In the genomic region with DNA sequence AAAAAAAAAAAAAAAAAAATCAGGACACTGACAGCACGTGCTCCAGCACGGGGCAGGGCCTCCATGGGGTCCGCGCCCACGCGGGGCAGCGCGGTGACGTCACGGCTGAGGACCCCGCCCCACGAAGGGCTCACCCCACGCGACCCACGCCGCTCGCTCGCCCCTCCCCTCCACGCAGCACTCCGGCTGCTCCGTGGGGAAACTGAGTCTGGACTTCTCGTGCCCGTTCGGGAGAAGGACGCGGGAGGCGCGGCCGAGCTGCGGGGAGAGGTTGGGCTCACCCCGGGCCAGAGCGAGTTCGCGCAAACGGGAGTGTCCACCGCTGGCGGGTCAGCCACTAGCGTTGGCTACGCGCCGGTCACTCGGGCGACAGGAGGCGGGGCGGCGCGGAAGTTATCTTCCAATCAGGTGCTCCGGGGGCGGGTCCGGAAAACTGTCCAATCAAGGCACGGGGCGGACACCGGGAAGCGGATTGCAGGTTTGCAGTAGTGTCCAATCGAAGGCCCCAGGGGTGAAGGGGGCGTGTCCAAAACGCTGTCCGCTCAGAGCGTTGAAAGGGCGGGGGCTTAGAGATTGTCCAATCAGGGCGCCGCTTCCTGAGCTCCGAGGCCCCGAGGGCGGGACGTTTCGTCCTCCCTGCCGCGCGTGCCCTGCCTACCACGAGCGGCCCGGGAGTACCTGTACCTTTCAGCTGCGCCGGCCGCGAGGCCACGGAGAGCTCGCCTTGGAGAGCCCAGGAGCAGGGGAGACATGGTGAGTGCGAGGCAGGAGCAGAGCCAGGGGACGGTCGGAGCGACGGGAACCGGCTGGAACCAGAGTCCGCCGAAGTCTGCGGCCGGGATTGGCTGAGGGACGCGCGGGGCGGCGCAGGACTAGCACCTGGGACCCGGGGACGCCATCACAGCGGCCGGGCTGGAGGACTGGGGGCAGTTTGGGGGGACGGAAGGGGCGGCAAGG, we compare ENCODE assay signal across 8 cellular contexts. TPM values are rescaled to one million over a fixed set of nuclear protein-coding genes. Genes with fewer than 3 reads are reported as not detected.
DNase-seq lines count a peak whose midpoint lies in the region; ATAC-seq and TF ChIP-seq lines count a peak whose summit lies in the region.

A gene (plus strand): TSS at position 633 of the 957 bp plus-strand sequence. CDS start 118 bp downstream, at position 751.

- H3K4me1 Mint-ChIP-seq in activated CD4-positive, alpha-beta memory T cell treated with anti-CD3 and anti-CD28 coated beads, Interleukin-2, amount 10 ng/mL, durations not matched to agents 7 days and 5 days: peaks cover 16% of the 10 kb centered on the region

- H3K9me3 ChIP-seq in BLaER1 treated with 17β-estradiol and CSF1 and Interleukin-3, amounts not matched to agents 10 nM and 100 nM (replicated peaks in 1 of 11): peaks cover 32 to 47% (median 42%) of the 10 kb centered on the region in 11 experiments
- peaks cover 6 to 9% (median 8%) of the 10 kb centered on the region in 4 donors for H3K9me3 ChIP-seq in liver (ENCODE audit: control insufficient read depth in 4 of 4, low read length in 3 of 4)

- TF ChIP-seq RAD21 in liver (IDR thresholded peaks at IDR 0.05): no peak

- peak in 23 of 56 donors; percentile 2 to 45 (median 20) for TF ChIP-seq CTCF in dorsolateral prefrontal cortex (IDR thresholded peaks at IDR 0.05 in 54 of 56, conservative IDR thresholded peaks at IDR 0.05 in 2 of 56; ENCODE audit: low read depth in 1 of 56, partially characterized antibody in 56 of 56)
- no peak for TF ChIP-seq CTCF in liver (IDR thresholded peaks at IDR 0.05; ENCODE audit: low read depth, low read length, missing input control)

- DNase-seq in NCI-H774 (lab: John Stamatoyannopoulos, UW): peak; percentile 98
- peak; percentile 97 for DNase-seq in activated CD4-positive, alpha-beta memory T cell treated with anti-CD3 and anti-CD28 coated beads, Interleukin-2, amount 10 ng/mL, durations not matched to agents 7 days and 5 days
- DNase-seq in dorsolateral prefrontal cortex: peak; percentile 100
- DNase-seq in stimulated activated CD4-positive, alpha-beta T cell treated with anti-CD3 and anti-CD28 coated beads, Interleukin-4, amount 100 ng/mL, for 1 hour: peak; percentile 98

- peak within 1 kb of the TSS; percentile 93 for H3K27ac Mint-ChIP-seq in activated CD4-positive, alpha-beta memory T cell treated with anti-CD3 and anti-CD28 coated beads, Interleukin-2, amount 10 ng/mL, durations not matched to agents 7 days and 5 days

- H3K27me3 Mint-ChIP-seq in activated CD4-positive, alpha-beta memory T cell treated with anti-CD3 and anti-CD28 coated beads, Interleukin-2, amount 10 ng/mL, durations not matched to agents 7 days and 5 days: no peaks in the 10 kb centered on the region

- intact Hi-C loops in dorsolateral prefrontal cortex (cut with DNase I): loop anchor here (2.0 to 5.0 kb wide), 2 partner anchors 42 to 44 kb away; a partner anchor contains a TSS

- peaks cover 10% of the 10 kb centered on the region for H3K9me3 Mint-ChIP-seq in activated CD4-positive, alpha-beta memory T cell treated with anti-CD3 and anti-CD28 coated beads, Interleukin-2, amount 10 ng/mL, durations not matched to agents 7 days and 5 days

- CTCF ChIA-PET in activated CD4-positive, alpha-beta memory T cell treated with anti-CD3 and anti-CD28 coated beads, Interleukin-2, amount 10 ng/mL, durations not matched to agents 7 days and 5 days (lab: Charles Lee): interaction anchor here (0.7 to 2.1 kb wide), 5 partner anchors 8 to 81 kb away, joined by 3 to 13 read pairs (median 4); a partner anchor contains a TSS

- H3K27me3 ChIP-seq in BLaER1 treated with 17β-estradiol and CSF1 and Interleukin-3, amounts not matched to agents 10 nM and 100 nM: no peaks in the 10 kb centered on the region
- no peaks in the 10 kb centered on the region for H3K27me3 ChIP-seq in dorsolateral prefrontal cortex
- H3K27me3 ChIP-seq in liver (ENCODE audit: control insufficient read depth in 4 of 4, insufficient read depth in 4 of 4, low read length in 3 of 4): no peaks in the 10 kb centered on the region

- under 1% methylated on average over 99 of the region's 100 CpGs for WGBS in liver

- H4K20me1 ChIP-seq in BLaER1 treated with 17β-estradiol and CSF1 and Interleukin-3, amounts not matched to agents 10 nM and 100 nM: peaks cover 0 to 31% (median 24%) of the 10 kb centered on the region in 11 experiments; a peak in 13 of 22 replicates

- peak; percentile 90 for ATAC-seq in GM19328 (IDR thresholded peaks at IDR 0.05; ENCODE audit: unreplicated experiment)
- peak; percentile 74 for ATAC-seq in HG03469 (IDR thresholded peaks at IDR 0.05; ENCODE audit: unreplicated experiment)

- H3K4me3 Mint-ChIP-seq in activated CD4-positive, alpha-beta memory T cell treated with anti-CD3 and anti-CD28 coated beads, Interleukin-2, amount 10 ng/mL, durations not matched to agents 7 days and 5 days: peak within 1 kb of the TSS; percentile 99

- peaks cover 0 to 27% (median 15%) of the 10 kb centered on the region in 11 experiments; a peak in 18 of 22 replicates for H3K36me3 ChIP-seq in BLaER1 treated with 17β-estradiol and CSF1 and Interleukin-3, amounts not matched to agents 10 nM and 100 nM
- H3K36me3 ChIP-seq in liver (ENCODE audit: control insufficient read depth in 4 of 4, insufficient read depth in 3 of 4, low read depth in 1 of 4, low read length in 3 of 4): peaks cover 0 to 1% (median 0%) of the 10 kb centered on the region in 4 donors

- peaks cover 20 to 39% (median 37%) of the 10 kb centered on the region in 10 experiments for H3K4me1 ChIP-seq in BLaER1 treated with 17β-estradiol and CSF1 and Interleukin-3, amounts not matched to agents 10 nM and 100 nM
- peaks cover 6 to 15% (median 7%) of the 10 kb centered on the region in 4 donors for H3K4me1 ChIP-seq in liver (ENCODE audit: control insufficient read depth in 4 of 4, insufficient read depth in 4 of 4, low read length in 3 of 4)

- H3K36me3 Mint-ChIP-seq in activated CD4-positive, alpha-beta memory T cell treated with anti-CD3 and anti-CD28 coated beads, Interleukin-2, amount 10 ng/mL, durations not matched to agents 7 days and 5 days (ENCODE audit: low read depth): peaks cover 6% of the 10 kb centered on the region

- H3K4me3 ChIP-seq in BLaER1 treated with 17β-estradiol and CSF1 and Interleukin-3, amounts not matched to agents 10 nM and 100 nM: peak within 1 kb of the TSS; percentile 64 to 90 (median 82)
- H3K4me3 ChIP-seq in dorsolateral prefrontal cortex (peak within 1 kb of the TSS; percentile 48 to 96 (median 81)), liver (ENCODE audit: low read depth in 1 of 3, low read length in 3 of 3) (peak within 1 kb of the TSS; percentile 66 to 88 (median 81))

- H3K4me2 ChIP-seq in BLaER1 treated with 17β-estradiol and CSF1 and Interleukin-3, amounts not matched to agents 10 nM and 100 nM: peak within 1 kb of the TSS; percentile 76 to 94 (median 86)

- POLR2A ChIA-PET in activated CD4-positive, alpha-beta memory T cell treated with anti-CD3 and anti-CD28 coated beads, Interleukin-2, amount 10 ng/mL, durations not matched to agents 7 days and 5 days (lab: Charles Lee): interaction anchor here (0.6 to 1.4 kb wide), 10 partner anchors 10 to 422 kb away, joined by 3 to 10 read pairs (median 3); a partner anchor contains a TSS

- H3K9ac ChIP-seq in BLaER1 treated with 17β-estradiol and CSF1 and Interleukin-3, amounts not matched to agents 10 nM and 100 nM: peak within 1 kb of the TSS; percentile 73 to 90 (median 83)
- no peak within 1 kb of the TSS for H3K9ac ChIP-seq in liver (ENCODE audit: low read depth in 1 of 2, low read length in 2 of 2)

- peak within 1 kb of the TSS; percentile 64 to 91 (median 85); a peak in 21 of 22 replicates for H3K27ac ChIP-seq in BLaER1 treated with 17β-estradiol and CSF1 and Interleukin-3, amounts not matched to agents 10 nM and 100 nM
- H3K27ac ChIP-seq in dorsolateral prefrontal cortex (peak within 1 kb of the TSS in 42 of 59 donors; percentile 19 to 86 (median 74)), liver (ENCODE audit: low read depth in 1 of 2, low read length in 2 of 2) (peak within 1 kb of the TSS; percentile 55 to 78)

TF ChIP-seq in liver, 16 proteins besides CTCF, POLR2A, EP300 and RAD21 (continues in another document):
- TF ChIP-seq, protein P1, sequence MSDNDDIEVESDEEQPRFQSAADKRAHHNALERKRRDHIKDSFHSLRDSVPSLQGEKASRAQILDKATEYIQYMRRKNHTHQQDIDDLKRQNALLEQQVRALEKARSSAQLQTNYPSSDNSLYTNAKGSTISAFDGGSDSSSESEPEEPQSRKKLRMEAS (IDR thresholded peaks at IDR 0.05): peak; percentile 78
- TF ChIP-seq NR2F2 (IDR thresholded peaks at IDR 0.05) (peak; percentile 13), FOXA2 (IDR thresholded peaks at IDR 0.05) (no peak), SP1 (IDR thresholded peaks at IDR 0.05) (peak; percentile 96), FOXA1 (IDR thresholded peaks at IDR 0.05) (no peak), YY1 (IDR thresholded peaks at IDR 0.05) (peak; percentile 32), EGR1 (IDR thresholded peaks at IDR 0.05; ENCODE audit: low read depth in 2 of 2) (peak in 1 of 2 donors; percentile 29), GABPA (IDR thresholded peaks at IDR 0.05 in 1 of 2, conservative IDR thresholded peaks at IDR 0.05 in 1 of 2) (peak in 1 of 2 donors; percentile 53)

RNA-seq across cellular contexts. Expression of the gene that starts here (rescaled TPM):
- total RNA-seq in activated CD4-positive, alpha-beta memory T cell treated with anti-CD3 and anti-CD28 coated beads, Interleukin-2, amount 10 ng/mL, durations not matched to agents 7 days and 5 days: 1 to 10 TPM; 3.1 to 3.7 TPM
- 1 to 10 TPM; 1.8 to 9.1 (median 4.6) TPM for total RNA-seq in dorsolateral prefrontal cortex
- 1 to 10 TPM; 1.4 to 2.8 TPM for total RNA-seq in liver
- polyA plus RNA-seq in liver: 1 to 10 TPM; 1.3 to 2.1 TPM

Comparison
In these comparisons a context has a peak if more than half of its experiments do, and no peak if none do; other contexts are left out.
1. Peak in every context shown above with its lines: DNase-seq, ATAC-seq, H3K4me3 ChIP-seq and H3K27ac ChIP-seq.
2. H3K9ac ChIP-seq: peak in BLaER1 treated with 17β-estradiol and CSF1 and Interleukin-3, amounts not matched to agents 10 nM and 100 nM (11 of 11); none in liver (0 of 2).